In genomic region chr21:34029724-34030528, GRCh38 we compare ENCODE assay signal across 8 cellular contexts. TPM values are rescaled to one million over a fixed set of nuclear protein-coding genes. Genes with fewer than 3 reads are reported as not detected.
DNase-seq lines count a peak whose midpoint lies in the region; ATAC-seq, FAIRE-seq and TF ChIP-seq lines count a peak whose summit lies in the region.

No MANE protein-coding gene starts in this region.

- intact Hi-C loops in K562 (cut with micrococcal nuclease) = loop anchor here (5.0 kb wide), 2 partner anchors 53 to 98 kb away; no protein-coding TSS in a partner anchor

- ATAC-seq in GM19025 (IDR thresholded peaks at IDR 0.05; ENCODE audit: low read depth, unreplicated experiment) (peak; percentile 91), HG03354 (IDR thresholded peaks at IDR 0.05; ENCODE audit: poor library complexity, severe bottlenecking, unreplicated experiment) (peak; percentile 81), K562 (peak; percentile 99), GM18868 (IDR thresholded peaks at IDR 0.05; ENCODE audit: unreplicated experiment) (no peak)

- 28% methylated on average over 14 of the region's 14 CpGs for WGBS in K562 (ENCODE audit: insufficient coverage, low coverage, missing lambda C conversion rate)

- in situ Hi-C loops in ACHN (cut with HindIII; ENCODE audit: low pct_ligation_motif_present, low pct_unique_long_range_greater_than_20kb, low sequenced_read_pairs) (no loop called here), K562 (cut with MboI) (no loop called here)

- H3K79me2 ChIP-seq in K562 (ENCODE audit: control insufficient read depth, insufficient read depth, low read length) = no peaks in the 10 kb centered on the region

- H3K9ac ChIP-seq in K562 (ENCODE audit: insufficient read depth in 1 of 2, low read depth in 2 of 2, low read length in 2 of 2) = no peak overlapping the region
- H3K9ac ChIP-seq in iPS-20b (ENCODE audit: low read depth, low read length) = no peak overlapping the region

- peak; percentile 98 for FAIRE-seq in K562 (lab: Jason Lieb, UNC)

- TF ChIP-seq POLR2A in K562 (conservative IDR thresholded peaks at IDR 0.05) = no peak

- H3K27ac ChIP-seq in K562 (ENCODE audit: extremely low read depth, low read depth, low read length) = no peak overlapping the region; the same call in 1 of the 3 replicates
- no peak overlapping the region for H3K27ac ChIP-seq in iPS-20b (ENCODE audit: low read length)

- no peak for TF ChIP-seq EP300 in K562 (IDR thresholded peaks at IDR 0.05; ENCODE audit: low read length)

- no peaks in the 10 kb centered on the region for H3K9me3 ChIP-seq in K562 (replicated peaks; ENCODE audit: control insufficient read depth, insufficient read depth, low read depth, low read length)
- H3K9me3 ChIP-seq in iPS-20b (ENCODE audit: insufficient read depth, low read depth, low read length) = no peaks in the 10 kb centered on the region

- H2AFZ ChIP-seq in K562 (ENCODE audit: low read depth, low read length) = peak overlapping the region; percentile 87

- TF ChIP-seq RAD21 in K562 (CRISPR knock-in tag; conservative IDR thresholded peaks at IDR 0.05 in 1 of 2, IDR thresholded peaks at IDR 0.05 in 1 of 2) = 0 out of 4 replicates have a peak, but pooled peaks of 1 of the 2 experiments have one; percentile 1

- H3K4me2 ChIP-seq in K562 (ENCODE audit: insufficient read depth, low read length) = peak overlapping the region; percentile 47

- H3K4me3 ChIP-seq in K562 (no peak overlapping the region), iPS-20b (ENCODE audit: low read length) (peak overlapping the region; percentile 50; the same call in 1 of the 2 replicates)

- H4K20me1 ChIP-seq in K562 (replicated peaks; ENCODE audit: control insufficient read depth, insufficient read depth, low read length) = no peaks in the 10 kb centered on the region

- peaks cover 0 to 14% of the 10 kb centered on the region in 2 experiments; a peak in 3 of 5 replicates for H3K4me1 ChIP-seq in K562 (replicated peaks in 1 of 2; ENCODE audit: control insufficient read depth in 2 of 2, insufficient read depth in 2 of 2, low read length in 2 of 2)
- H3K4me1 ChIP-seq in iPS-20b (ENCODE audit: insufficient read depth, low read length) = 0 out of 2 replicates have a peak, but pooled peaks cover 3% of the 10 kb centered on the region

- DNase-seq in ACHN = peak; percentile 4
- peak; percentile 27 to 59 for DNase-seq in SW 1271 (lab: John Stamatoyannopoulos, UW)
- peak; percentile 84 to 89 (median 85) for DNase-seq in K562 (ENCODE audit: extremely low read depth in 1 of 4, low spot score in 3 of 4)
- peak; percentile 58 for DNase-seq in stimulated activated CD4-positive, alpha-beta T cell treated with anti-CD3 and anti-CD28 coated beads, Interleukin-1b, Interleukin-23, amount 100 ng/mL, for 48 hours

- H3K36me3 ChIP-seq in K562 (ENCODE audit: control insufficient read depth, insufficient read depth, low read length) (no peaks in the 10 kb centered on the region), iPS-20b (ENCODE audit: insufficient read depth, low read depth, low read length) (no peaks in the 10 kb centered on the region)

- no peaks in the 10 kb centered on the region for H3K9me1 ChIP-seq in K562 (ENCODE audit: control insufficient read depth, insufficient read depth, low read length)

- POLR2A ChIA-PET in K562 (lab: Yijun Ruan, JAX) = interaction anchor here (0.6 to 1.6 kb wide), 5 partner anchors 10 to 21 kb away, joined by 3 to 5 read pairs (median 3); no protein-coding TSS in a partner anchor

- H3K27me3 ChIP-seq in K562 (ENCODE audit: control insufficient read depth in 2 of 2, insufficient read depth in 2 of 2, low read length in 2 of 2) (no peaks in the 10 kb centered on the region), iPS-20b (ENCODE audit: insufficient read depth, low read length) (no peaks in the 10 kb centered on the region)

- TF ChIP-seq CTCF in K562 (IDR thresholded peaks at IDR 0.05 in 2 of 3, conservative IDR thresholded peaks at IDR 0.05 in 1 of 3; ENCODE audit: insufficient read depth in 2 of 3, low read depth in 1 of 3, low read length in 3 of 3) = no peak

- BruUV-seq in K562 (replicated peaks; lab: Mats Ljungman, UMichigan) = no TSS peak

- CTCF ChIA-PET in K562 (lab: Yijun Ruan, JAX; ENCODE audit: low intra/inter-chr PET ratio) = no interaction called here

TF ChIP-seq in K562, 482 proteins besides CTCF, POLR2A, EP300 and RAD21 (continues in another document):
- TF ChIP-seq PHB (CRISPR knock-in tag; IDR thresholded peaks at IDR 0.05) (no peak), SRSF1 (IDR thresholded peaks at IDR 0.05; ENCODE audit: low read depth, low read length) (no peak), IFI16 (CRISPR knock-in tag; IDR thresholded peaks at IDR 0.05) (no peak), CTCFL (IDR thresholded peaks at IDR 0.05; ENCODE audit: borderline replicate concordance, insufficient read depth, low read depth, low read length, poor library complexity, severe bottlenecking) (no peak), ZSCAN32 (CRISPR knock-in tag; IDR thresholded peaks at IDR 0.05) (no peak), ZNF354B (CRISPR knock-in tag; IDR thresholded peaks at IDR 0.05) (no peak), POLR2AphosphoS2 (IDR thresholded peaks at IDR 0.05; ENCODE audit: low read length) (no peak), SOX6 (IDR thresholded peaks at IDR 0.05) (no peak), POLR3G (IDR thresholded peaks at IDR 0.05; ENCODE audit: extremely low read depth, insufficient read length, insufficient replicate concordance) (no peak), ZNF197 (CRISPR knock-in tag; IDR thresholded peaks at IDR 0.05; ENCODE audit: low read depth) (no peak), TAF1 (IDR thresholded peaks at IDR 0.05; ENCODE audit: control insufficient read depth, extremely low read depth, insufficient read depth, low read length, severe bottlenecking) (no peak), ZNF444 (CRISPR knock-in tag; IDR thresholded peaks at IDR 0.05) (no peak), ZKSCAN3 (CRISPR knock-in tag; IDR thresholded peaks at IDR 0.05) (no peak), GATAD2A (IDR thresholded peaks at IDR 0.05) (0 out of 2 replicates have a peak, but pooled peaks have one; percentile 20), FOXK1 (CRISPR knock-in tag; IDR thresholded peaks at IDR 0.05; ENCODE audit: borderline replicate concordance) (no peak; the same call in 1 of the 2 replicates)

RNA-seq across cellular contexts. Expression of gene MRPS6, which starts 43.5 kb away (rescaled TPM):
- 32.3 and 65.6 TPM in 2 replicates for total RNA-seq in K562 (2011; cell fraction: chromatin; rRNA removed; ENCODE audit: low replicate concordance)
- 16.3 and 20.5 TPM in 2 replicates for total RNA-seq in K562 (2011; cell fraction: nucleolus; rRNA removed)
- total RNA-seq in K562 (2011; cell fraction: nucleoplasm; rRNA removed) = 51.1 and 85.3 TPM in 2 replicates
- 24.6 and 27.7 TPM in 2 replicates for total RNA-seq in K562 (2014; rRNA removed)
- 32.3 and 41.3 TPM in 2 replicates for total RNA-seq in K562 (2014; rRNA removed; fragmentation: Illumina TruSeq; extraction: Trizol)
- 26.1 and 27.0 TPM in 2 replicates for total RNA-seq in K562 (2015; rRNA removed; fragmentation: Illumina TruSeq; extraction: Trizol)
- 61.6 and 67.6 TPM in 2 replicates for total RNA-seq in K562 (2021)
- 37.8 and 39.8 TPM in 2 replicates for polyA plus RNA-seq in K562 (2011; rRNA removed)
- 32.8 and 39.1 TPM in 2 replicates for polyA plus RNA-seq in K562 (2011; cell fraction: cytosol; rRNA removed)
- polyA plus RNA-seq in K562 (2011; cell fraction: nucleus; rRNA removed) = 51.4 and 65.2 TPM in 2 replicates
- polyA plus RNA-seq in K562 (2012) = 60.8 and 80.0 TPM in 2 replicates
- polyA plus RNA-seq in K562 (2014; fragmentation: Illumina TruSeq; extraction: Trizol) = 68.2 and 72.0 TPM in 2 replicates
- polyA plus RNA-seq in K562 (2014; fragmentation: Nextera tagmentation; extraction: Ambion mirVana) = 10 to 100 TPM; 31.5 to 39.3 TPM
- polyA plus RNA-seq in K562 (2014; rRNA removed) = 51.9 and 55.0 TPM in 2 replicates
- polyA minus RNA-seq in K562 (2011; rRNA and poly(A)+ RNA removed) = 26.4 and 29.9 TPM in 2 replicates
- polyA minus RNA-seq in K562 (2011; cell fraction: cytosol; rRNA and poly(A)+ RNA removed) = 15.9 and 17.2 TPM in 2 replicates
- polyA minus RNA-seq in K562 (2011; cell fraction: nucleus; rRNA and poly(A)+ RNA removed) = 36.5 and 42.4 TPM in 2 replicates

RNA-seq across cellular contexts. Expression of gene SLC5A3, which starts 43.5 kb away (rescaled TPM):
- 44.3 and 119 TPM in 2 replicates for total RNA-seq in K562 (2011; cell fraction: chromatin; rRNA removed; ENCODE audit: low replicate concordance)
- total RNA-seq in K562 (2011; cell fraction: nucleolus; rRNA removed) = 25.8 and 32.5 TPM in 2 replicates
- total RNA-seq in K562 (2011; cell fraction: nucleoplasm; rRNA removed) = 67.2 and 119 TPM in 2 replicates
- total RNA-seq in K562 (2014; rRNA removed) (6.9 and 7.6 TPM in 2 replicates), K562 (2014; rRNA removed; fragmentation: Illumina TruSeq; extraction: Trizol) (16.7 TPM in 2 replicates), K562 (2015; rRNA removed; fragmentation: Illumina TruSeq; extraction: Trizol) (16.4 and 17.2 TPM in 2 replicates), K562 (2021) (12.1 and 13.6 TPM in 2 replicates)
- polyA plus RNA-seq in K562 (2011; rRNA removed) (19.4 and 20.6 TPM in 2 replicates), K562 (2014; fragmentation: Illumina TruSeq; extraction: Trizol) (6.7 and 9.0 TPM in 2 replicates), K562 (2014; fragmentation: Nextera tagmentation; extraction: Ambion mirVana) (1 to 10 TPM; 2.9 to 3.4 TPM), K562 (2014; rRNA removed) (5.4 and 7.1 TPM in 2 replicates)
- 3.6 and 12.2 TPM in 2 replicates for polyA plus RNA-seq in K562 (2011; cell fraction: cytosol; rRNA removed)
- 30.2 and 47.9 TPM in 2 replicates for polyA plus RNA-seq in K562 (2011; cell fraction: nucleus; rRNA removed)
- 6.1 and 7.8 TPM in 2 replicates for polyA plus RNA-seq in K562 (2012)
- 58.5 and 67.8 TPM in 2 replicates for polyA minus RNA-seq in K562 (2011; rRNA and poly(A)+ RNA removed)
- polyA minus RNA-seq in K562 (2011; cell fraction: cytosol; rRNA and poly(A)+ RNA removed) = 23.0 and 26.3 TPM in 2 replicates
- 61.1 and 106 TPM in 2 replicates for polyA minus RNA-seq in K562 (2011; cell fraction: nucleus; rRNA and poly(A)+ RNA removed)

Comparison
In these comparisons a context has a peak if more than half of its experiments do, and no peak if none do; other contexts are left out.
1. DNase-seq: peak in every context shown above with its lines; median percentile 85 in K562; 58 in stimulated activated CD4-positive, alpha-beta T cell treated with anti-CD3 and anti-CD28 coated beads, Interleukin-1b, Interleukin-23, amount 100 ng/mL, for 48 hours; 43 in SW 1271; 4 in ACHN.